Comparison of ENCODE assay signal across 8 cellular contexts in the genomic region with DNA sequence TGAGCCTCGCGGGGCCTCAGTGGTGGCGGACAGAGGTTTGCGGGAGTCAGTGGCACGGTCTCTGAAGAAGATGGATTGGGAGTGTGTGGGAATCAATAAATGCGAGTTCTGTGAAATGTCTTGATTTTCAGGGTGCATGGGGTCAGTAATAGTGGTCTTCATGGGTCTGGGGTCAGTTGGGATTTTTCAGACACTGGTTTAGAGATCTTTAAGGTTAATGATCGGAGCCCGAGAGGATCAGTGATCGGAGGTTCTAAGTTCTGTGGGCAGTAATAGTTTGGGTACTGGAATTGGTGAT. TPM values are rescaled to one million over a fixed set of nuclear protein-coding genes. Genes with fewer than 3 reads are reported as not detected.
A peak's percentile ranks its signal among the peaks of the same experiment; 100 is the strongest.
DNase-seq lines count a peak whose midpoint lies in the region; ATAC-seq, FAIRE-seq and TF ChIP-seq lines count a peak whose summit lies in the region.

No MANE protein-coding gene starts in this region.

- CTCF ChIA-PET in H1 (lab: Charles Lee; ENCODE audit: partially characterized antibody), result interaction anchor here (0.5 kb wide), 1 partner anchor 150 kb away, joined by 3 read pairs; no protein-coding TSS in a partner anchor

- peak overlapping the region; percentile 22 for H3K4ac ChIP-seq in H1 (replicated peaks; ENCODE audit: insufficient read length, low read depth, low read length)

- peaks cover 4% of the 10 kb centered on the region for H3K9me3 ChIP-seq in left ventricle myocardium inferior (replicated peaks)
- H3K9me3 ChIP-seq in H1 (ENCODE audit: insufficient read depth in 2 of 2, low read depth in 1 of 2, low read length in 1 of 2), result 0 out of 4 replicates have a peak, but pooled peaks cover 0 to 2% of the 10 kb centered on the region in 2 experiments
- H3K9me3 ChIP-seq in muscle layer of duodenum (ENCODE audit: control insufficient read depth in 1 of 2, low read length in 2 of 2), result peaks cover 0 to 10% of the 10 kb centered on the region in 2 donors
- H3K9me3 ChIP-seq in aorta (ENCODE audit: control insufficient read depth, low read length), result peaks cover 3% of the 10 kb centered on the region

- no peak overlapping the region for H3K14ac ChIP-seq in H1 (ENCODE audit: insufficient read length)

- peaks cover 4% of the 10 kb centered on the region; the same call in 1 of the 2 replicates for H3K79me1 ChIP-seq in H1 (ENCODE audit: low read depth, low read length)

- peak overlapping the region; percentile 98; the same call in 1 of the 2 replicates for H4K8ac ChIP-seq in H1 (ENCODE audit: extremely low read depth, insufficient read depth, low read length)

- peak overlapping the region; percentile 100 for H2BK5ac ChIP-seq in H1 (ENCODE audit: low read depth, low read length)

- H3K56ac ChIP-seq in H1 (replicated peaks; ENCODE audit: insufficient read length, low read depth, low read length), result peak overlapping the region; percentile 63

- H3K23ac ChIP-seq in H1 (ENCODE audit: insufficient read length), result no peak overlapping the region

- H2AFZ ChIP-seq in H1 (ENCODE audit: low read length), result peak overlapping the region; percentile 98

- peaks cover 13% of the 10 kb centered on the region for H3K23me2 ChIP-seq in H1 (ENCODE audit: low read depth, low read length)

- no peak for TF ChIP-seq POLR2A in H1 (IDR thresholded peaks at IDR 0.05; ENCODE audit: control extremely low read depth in 1 of 2, low read depth in 2 of 2, low read length in 2 of 2)

- peak overlapping the region; percentile 92 for H3K27ac ChIP-seq in left ventricle myocardium inferior (replicated peaks)
- H3K27ac ChIP-seq in H1 (ENCODE audit: low read depth, low read length), result peak overlapping the region; percentile 98; the same call in 1 of the 2 replicates
- peak overlapping the region; percentile 95 for H3K27ac ChIP-seq in muscle layer of duodenum (ENCODE audit: low read length)
- H3K27ac ChIP-seq in aorta (ENCODE audit: low read depth in 1 of 2, low read length in 2 of 2), result peak overlapping the region in 1 of 2 donors; percentile 98

- H4K91ac ChIP-seq in H1 (replicated peaks; ENCODE audit: insufficient read length, low read length), result no peak overlapping the region

- peak overlapping the region; percentile 90 to 100 (median 97) for H3K9ac ChIP-seq in H1 (replicated peaks in 1 of 4; ENCODE audit: extremely low read depth in 1 of 4, low read depth in 3 of 4, low read length in 3 of 4)

- H3K4me3 ChIP-seq in left ventricle myocardium inferior (peak overlapping the region; percentile 69), H1 (ENCODE audit: extremely low read depth in 1 of 4, insufficient read depth in 2 of 4, low read depth in 3 of 4, low read length in 4 of 4) (peak overlapping the region; percentile 72 to 95 (median 86)), muscle layer of duodenum (ENCODE audit: low read depth in 1 of 2, low read length in 2 of 2) (peak overlapping the region; percentile 88 to 95), aorta (ENCODE audit: low read length in 2 of 2) (peak overlapping the region; percentile 63 to 95)

- H3K27me3 ChIP-seq in left ventricle myocardium inferior (ENCODE audit: low read depth), result no peaks in the 10 kb centered on the region
- no peaks in the 10 kb centered on the region for H3K27me3 ChIP-seq in H1 (replicated peaks in 1 of 4; ENCODE audit: control insufficient read depth in 3 of 4, extremely low read depth in 1 of 4, insufficient read depth in 3 of 4, low read length in 3 of 4)
- H3K27me3 ChIP-seq in muscle layer of duodenum (ENCODE audit: low read depth, low read length), result no peaks in the 10 kb centered on the region
- H3K27me3 ChIP-seq in aorta (ENCODE audit: control insufficient read depth in 1 of 2, insufficient read depth in 2 of 2, low read length in 1 of 2), result no peaks in the 10 kb centered on the region

- intact Hi-C loops in left ventricle myocardium inferior (cut with micrococcal nuclease), result no loop called here
- intact Hi-C loops in Right ventricle myocardium superior (cut with DNase I), result no loop called here
- intact Hi-C loops in aorta (cut with DNase I), result loop anchor here (2.0 to 5.0 kb wide), 2 partner anchors 35 to 38 kb away; a partner anchor contains a TSS

- POLR2A ChIA-PET in H1 (lab: Charles Lee; ENCODE audit: partially characterized antibody), result interaction anchor here (0.6 to 2.9 kb wide), 33 partner anchors 8 to 1018 kb away, joined by 3 to 47 read pairs (median 5); a partner anchor contains a TSS

- no peak for TF ChIP-seq CTCF in left ventricle myocardium inferior (IDR thresholded peaks at IDR 0.05; ENCODE audit: borderline replicate concordance)
- TF ChIP-seq CTCF in H1 (IDR thresholded peaks at IDR 0.05; ENCODE audit: control extremely low read depth in 1 of 3, insufficient read depth in 1 of 3, low read depth in 1 of 3, low read length in 3 of 3), result no peak

- TF ChIP-seq EP300 in H1 (IDR thresholded peaks at IDR 0.05; ENCODE audit: borderline replicate concordance in 1 of 2, low read depth in 2 of 2, low read length in 2 of 2), result no peak

- H2BK15ac ChIP-seq in H1 (ENCODE audit: low read length), result no peak overlapping the region

- peaks cover 28% of the 10 kb centered on the region for H3K4me1 ChIP-seq in left ventricle myocardium inferior
- peaks cover 4 to 6% (median 4%) of the 10 kb centered on the region in 4 experiments; a peak in 4 of 7 replicates for H3K4me1 ChIP-seq in H1 (replicated peaks in 1 of 4; ENCODE audit: control insufficient read depth in 3 of 4, insufficient read depth in 4 of 4, low read length in 3 of 4)
- peaks cover 0 to 4% of the 10 kb centered on the region in 2 donors for H3K4me1 ChIP-seq in muscle layer of duodenum (ENCODE audit: control insufficient read depth in 1 of 2, insufficient read depth in 2 of 2, low read length in 2 of 2)
- H3K4me1 ChIP-seq in aorta (ENCODE audit: control insufficient read depth in 1 of 2, insufficient read depth in 2 of 2, low read length in 2 of 2), result no peaks in the 10 kb centered on the region

- no peak overlapping the region for H2AK5ac ChIP-seq in H1 (ENCODE audit: low read depth, low read length)

- H2BK12ac ChIP-seq in H1 (ENCODE audit: low read depth, low read length), result peak overlapping the region; percentile 89; the same call in 1 of the 2 replicates

- H2BK20ac ChIP-seq in H1 (ENCODE audit: low read length), result no peak overlapping the region

- ATAC-seq in Right ventricle myocardium superior (ENCODE audit: poor library complexity), result no peak
- no peak for ATAC-seq in aorta (ENCODE audit: low FRiP score)
- no peak for ATAC-seq in GM18520 (IDR thresholded peaks at IDR 0.05; ENCODE audit: unreplicated experiment)

- H3K18ac ChIP-seq in H1 (ENCODE audit: extremely low read depth, low read length), result no peak overlapping the region

- 5% methylated on average over 9 of the region's 9 CpGs; no CpG with 5 or more reads in 1 of the 2 experiments for WGBS in H1 (ENCODE audit: extremely low coverage in 1 of 2, insufficient coverage in 1 of 2, insufficient read length in 1 of 2, insufficient replicate concordance in 2 of 2, low coverage in 1 of 2, low lambda C conversion rate in 2 of 2, missing lambda C conversion rate in 1 of 2), 2 experiments
- WGBS in aorta, 2 donors, result 0 to 2% methylated on average over 9 of the region's 9 CpGs

- peak; percentile 65 for FAIRE-seq in H1 (lab: Jason Lieb, UNC)

- H4K20me1 ChIP-seq in H1 (replicated peaks in 1 of 2; ENCODE audit: control insufficient read depth in 1 of 2, insufficient read depth in 2 of 2, low read length in 2 of 2), result no peaks in the 10 kb centered on the region

- H3K79me2 ChIP-seq in H1 (ENCODE audit: control insufficient read depth in 1 of 2, insufficient read depth in 2 of 2, low read length in 2 of 2), result peaks cover 0 to 8% of the 10 kb centered on the region in 2 experiments; a peak in 1 of 4 replicates

- H3K36me3 ChIP-seq in left ventricle myocardium inferior (peaks cover 37% of the 10 kb centered on the region), H1 (ENCODE audit: control insufficient read depth in 2 of 4, insufficient read depth in 4 of 4, low read length in 3 of 4) (peaks cover 0 to 14% (median 3%) of the 10 kb centered on the region in 4 experiments; a peak in 5 of 8 replicates), muscle layer of duodenum (ENCODE audit: control insufficient read depth in 1 of 2, insufficient read depth in 2 of 2, low read length in 2 of 2) (peaks cover 0 to 14% of the 10 kb centered on the region in 2 donors), aorta (ENCODE audit: control insufficient read depth in 1 of 2, insufficient read depth in 2 of 2, low read length in 1 of 2) (peaks cover 0 to 5% of the 10 kb centered on the region in 2 donors)

- H2BK120ac ChIP-seq in H1 (replicated peaks; ENCODE audit: low read depth, low read length), result no peak overlapping the region

- no peak for DNase-seq in left ventricle myocardium inferior
- no peak for DNase-seq in Right ventricle myocardium superior
- no peak for DNase-seq in H1 (ENCODE audit: low read depth in 1 of 2, low spot score in 2 of 2)
- DNase-seq in aorta, result no peak
- no peak for DNase-seq in NCI-H1105 treated with DMSO at 0.1 percent for 48 hours (lab: John Stamatoyannopoulos, UW)
- no peak for DNase-seq in stimulated activated CD4-positive, alpha-beta T cell treated with anti-CD3 and anti-CD28 coated beads, Interleukin-4, amount 100 ng/mL, for 24 hours

- H3K4me2 ChIP-seq in H1 (ENCODE audit: insufficient read depth in 1 of 2, low read depth in 2 of 2, low read length in 2 of 2), result peak overlapping the region; percentile 80 to 99

- no peak overlapping the region for H4K5ac ChIP-seq in H1 (ENCODE audit: insufficient read length, low read depth, low read length)

- no peak for TF ChIP-seq RAD21 in H1 (IDR thresholded peaks at IDR 0.05 in 1 of 2, conservative IDR thresholded peaks at IDR 0.05 in 1 of 2; ENCODE audit: low read depth in 2 of 2, low read length in 2 of 2)

RNA-seq across cellular contexts. Expression of a gene that starts 0.4 kb away (rescaled TPM):
- 7.1 TPM for total RNA-seq in left ventricle myocardium inferior
- 5.7 TPM for total RNA-seq in Right ventricle myocardium superior
- total RNA-seq in H1 (2021; fragmentation: NEBNext Ultra II Directional; extraction: Animal tissue kit (Norgen Biotek cat#: 25700)), result 11.6 and 13.3 TPM in 2 replicates
- 5.0 and 5.9 TPM in 2 replicates for polyA plus RNA-seq in H1 (2011; rRNA removed)
- polyA plus RNA-seq in H1 (2011; cell fraction: cytosol; rRNA removed), result 6.8 TPM
- 14.0 TPM for polyA plus RNA-seq in H1 (2011; cell fraction: nucleus; rRNA removed)
- 7.1 to 9.9 TPM (median 9.4 TPM) in 4 replicates for polyA plus RNA-seq in H1 (2012, experiment 1 of 2)
- 1.4 TPM for polyA plus RNA-seq in H1 (2012, experiment 2 of 2)
- 8.1 TPM for polyA plus RNA-seq in H1 (2013, experiment 1 of 2)
- 7.3 TPM for polyA plus RNA-seq in H1 (2013, experiment 2 of 2)
- polyA minus RNA-seq in H1 (2011; rRNA and poly(A)+ RNA removed), result 15.4 and 18.7 TPM in 2 replicates
- polyA minus RNA-seq in H1 (2011; cell fraction: cytosol; rRNA and poly(A)+ RNA removed), result 3.4 TPM
- polyA minus RNA-seq in H1 (2011; cell fraction: nucleus; rRNA and poly(A)+ RNA removed), result 24.2 TPM
- 1 to 10 TPM; 7.5 to 8.3 TPM for total RNA-seq in aorta
- 1 to 10 TPM in 1 of 2 donors, under 1 TPM in 1; 0.63 to 7.3 TPM for polyA plus RNA-seq in aorta

RNA-seq across cellular contexts. Expression of a gene that starts 38.0 kb away (rescaled TPM):
- total RNA-seq in left ventricle myocardium inferior, result 7.9 TPM
- 6.7 TPM for total RNA-seq in Right ventricle myocardium superior
- total RNA-seq in H1 (2021; fragmentation: NEBNext Ultra II Directional; extraction: Animal tissue kit (Norgen Biotek cat#: 25700)), result 4.1 and 5.4 TPM in 2 replicates
- 0.96 and 1.0 TPM in 2 replicates for polyA plus RNA-seq in H1 (2011; rRNA removed)
- polyA plus RNA-seq in H1 (2011; cell fraction: cytosol; rRNA removed), result 1.2 TPM
- polyA plus RNA-seq in H1 (2011; cell fraction: nucleus; rRNA removed), result 1.8 TPM
- 1.7 to 3.3 TPM (median 3.0 TPM) in 4 replicates for polyA plus RNA-seq in H1 (2012, experiment 1 of 2)
- polyA plus RNA-seq in H1 (2012, experiment 2 of 2), result 0.12 TPM
- 4.2 TPM for polyA plus RNA-seq in H1 (2013, experiment 1 of 2)
- 4.1 TPM for polyA plus RNA-seq in H1 (2013, experiment 2 of 2)
- 8.0 and 11.0 TPM in 2 replicates for polyA minus RNA-seq in H1 (2011; rRNA and poly(A)+ RNA removed)
- 4.4 TPM for polyA minus RNA-seq in H1 (2011; cell fraction: cytosol; rRNA and poly(A)+ RNA removed)
- 15.7 TPM for polyA minus RNA-seq in H1 (2011; cell fraction: nucleus; rRNA and poly(A)+ RNA removed)
- 1 to 10 TPM; 6.0 to 8.8 TPM for total RNA-seq in aorta
- 1 to 10 TPM; 3.2 to 4.9 TPM for polyA plus RNA-seq in aorta

RNA-seq across cellular contexts. Expression of a gene that starts 39.9 kb away (rescaled TPM):
- total RNA-seq in left ventricle myocardium inferior (6.5 TPM), Right ventricle myocardium superior (5.2 TPM), aorta (1 to 10 TPM; 5.4 to 6.7 TPM)
- 10.2 and 10.5 TPM in 2 replicates for total RNA-seq in H1 (2021; fragmentation: NEBNext Ultra II Directional; extraction: Animal tissue kit (Norgen Biotek cat#: 25700))
- polyA plus RNA-seq in H1 (2011; rRNA removed) (2.4 and 2.8 TPM in 2 replicates), aorta (1 to 10 TPM; 3.1 to 4.7 TPM)
- polyA plus RNA-seq in H1 (2011; cell fraction: cytosol; rRNA removed), result 2.5 TPM
- 15.0 TPM for polyA plus RNA-seq in H1 (2011; cell fraction: nucleus; rRNA removed)
- polyA plus RNA-seq in H1 (2012, experiment 1 of 2), result 3.0 to 5.9 TPM (median 3.6 TPM) in 4 replicates
- 0.46 TPM for polyA plus RNA-seq in H1 (2012, experiment 2 of 2)
- polyA plus RNA-seq in H1 (2013, experiment 1 of 2), result 9.2 TPM
- 8.4 TPM for polyA plus RNA-seq in H1 (2013, experiment 2 of 2)
- polyA minus RNA-seq in H1 (2011; rRNA and poly(A)+ RNA removed), result 11.5 and 12.9 TPM in 2 replicates
- polyA minus RNA-seq in H1 (2011; cell fraction: cytosol; rRNA and poly(A)+ RNA removed), result 9.0 TPM
- polyA minus RNA-seq in H1 (2011; cell fraction: nucleus; rRNA and poly(A)+ RNA removed), result 43.1 TPM

Comparison
In these comparisons a context has a peak if more than half of its experiments do, and no peak if none do; other contexts are left out.
1. intact Hi-C loops: an anchor here in aorta (2.0 to 5.0 kb wide); none called in left ventricle myocardium inferior and Right ventricle myocardium superior.